In the genomic region with DNA sequence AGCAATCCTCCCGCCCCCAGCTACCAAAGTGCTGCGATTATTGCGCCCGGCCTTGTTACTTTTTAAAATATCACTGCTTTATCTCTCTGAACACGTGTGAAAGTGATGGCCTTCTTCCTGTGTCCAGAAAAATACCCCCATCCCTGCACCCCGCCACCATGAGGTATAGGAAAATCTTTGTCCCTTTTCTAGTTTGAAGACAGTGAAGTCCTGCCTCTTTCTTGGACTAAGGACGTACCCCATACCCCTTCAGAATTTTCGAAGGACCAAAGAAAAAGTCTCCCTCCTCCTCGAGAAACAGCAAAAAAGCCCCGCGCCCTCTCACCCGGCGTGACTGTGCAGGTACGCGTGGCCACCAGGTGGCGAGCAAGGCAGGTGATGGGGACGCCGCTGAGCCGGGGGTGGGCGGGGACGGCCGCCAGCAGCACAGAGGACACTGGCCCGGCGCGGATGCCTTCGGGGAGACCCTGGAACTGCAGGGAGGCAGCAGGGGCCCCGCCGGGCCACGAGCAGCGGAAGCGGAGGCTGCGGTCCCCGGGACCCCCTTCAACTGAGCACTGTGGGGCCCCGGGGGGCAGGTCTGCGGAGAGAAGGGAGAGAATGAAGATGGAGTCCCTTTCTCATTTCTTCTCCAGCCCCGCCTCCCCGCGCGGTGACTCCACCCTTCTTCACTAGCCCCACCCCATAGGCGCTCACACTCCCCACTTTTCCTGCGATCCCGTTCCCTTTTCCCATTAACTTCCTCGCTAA, we compare ENCODE assay signal across 9 cellular contexts. TPM values are rescaled to one million over a fixed set of nuclear protein-coding genes. Genes with fewer than 3 reads are reported as not detected.
A peak's percentile ranks its signal among the peaks of the same experiment; 100 is the strongest.
DNase-seq lines count a peak whose midpoint lies in the region; ATAC-seq and TF ChIP-seq lines count a peak whose summit lies in the region.
"Had no signal": no experiment of that assay in that cellular context is flagged by ENCODE, and none has a peak within 500 bp of the region (broad histone marks: within the 10 kb centered on the region; RNA-seq: fewer than 3 reads in every experiment).

No MANE protein-coding gene starts in this region.

- H3K4me1 Mint-ChIP-seq in T-cell = peaks cover 9 to 22% (median 16%) of the 10 kb centered on the region in 3 donors
- H3K4me1 Mint-ChIP-seq in progenitor cell of endocrine pancreas (ENCODE audit: low read depth) = peaks cover 5% of the 10 kb centered on the region

- 3 to 4% methylated on average over 37 to 43 of the region's 43 CpGs for WGBS in upper lobe of left lung, 2 donors

- DNase-seq in DMS153 (lab: John Stamatoyannopoulos, UW) (peak; percentile 46), KG1 (lab: John Stamatoyannopoulos, UW) (peak; percentile 88), T-cell (peak; percentile 65 to 88 (median 82)), adipocyte (ENCODE audit: low read depth) (peak; percentile 85), left ventricle myocardium inferior (peak; percentile 78), progenitor cell of endocrine pancreas (ENCODE audit: low spot score, unreplicated experiment) (peak; percentile 88), upper lobe of left lung (peak; percentile 86 to 95)

- H3K9me3 Mint-ChIP-seq in T-cell (no peaks in the 10 kb centered on the region), progenitor cell of endocrine pancreas (ENCODE audit: low read depth) (no peaks in the 10 kb centered on the region)

- H3K36me3 Mint-ChIP-seq in T-cell (no peaks in the 10 kb centered on the region), progenitor cell of endocrine pancreas (ENCODE audit: insufficient read depth) (no peaks in the 10 kb centered on the region)

- peak overlapping the region in 1 of 2 donors; percentile 4 for H3K27ac Mint-ChIP-seq in T-cell
- peak overlapping the region; percentile 93 for H3K27ac Mint-ChIP-seq in progenitor cell of endocrine pancreas

- H3K4me3 Mint-ChIP-seq in T-cell = peak overlapping the region; percentile 79 to 89 (median 85)
- peak overlapping the region; percentile 80 for H3K4me3 Mint-ChIP-seq in progenitor cell of endocrine pancreas (ENCODE audit: low read depth)

- H3K27me3 ChIP-seq in adipocyte (replicated peaks; ENCODE audit: control insufficient read depth, insufficient read depth, low read length) = no peaks in the 10 kb centered on the region
- no peaks in the 10 kb centered on the region for H3K27me3 ChIP-seq in left ventricle myocardium inferior (ENCODE audit: low read depth)
- no peaks in the 10 kb centered on the region for H3K27me3 ChIP-seq in upper lobe of left lung

- peak overlapping the region; percentile 42 for H3K27ac ChIP-seq in left ventricle myocardium inferior (replicated peaks)
- peak overlapping the region; percentile 61 to 76 (median 64) for H3K27ac ChIP-seq in upper lobe of left lung

- POLR2A ChIA-PET in T-cell (lab: Charles Lee) = no interaction called here

- intact Hi-C loops in left ventricle myocardium inferior (cut with micrococcal nuclease) = no loop called here

- peak; percentile 91 for TF ChIP-seq CTCF in left ventricle myocardium inferior (IDR thresholded peaks at IDR 0.05; ENCODE audit: borderline replicate concordance)
- TF ChIP-seq CTCF in progenitor cell of endocrine pancreas (IDR thresholded peaks at IDR 0.05; ENCODE audit: unreplicated experiment) = peak; percentile 92
- TF ChIP-seq CTCF in upper lobe of left lung (IDR thresholded peaks at IDR 0.05) = peak; percentile 83 to 90 (median 87)

- TF ChIP-seq EP300 in upper lobe of left lung (IDR thresholded peaks at IDR 0.05) = no peak

- H3K9me3 ChIP-seq in adipocyte (ENCODE audit: control insufficient read depth, low read length) (no peaks in the 10 kb centered on the region), left ventricle myocardium inferior (replicated peaks) (no peaks in the 10 kb centered on the region), upper lobe of left lung (no peaks in the 10 kb centered on the region)

- peak overlapping the region; percentile 39 for H3K9ac ChIP-seq in adipocyte (ENCODE audit: low read length)

- CTCF ChIA-PET in T-cell (lab: Charles Lee) = interaction anchor here (0.6 to 1.1 kb wide), 3 partner anchors 27 to 84 kb away, joined by 4 to 9 read pairs (median 5); no protein-coding TSS in a partner anchor

- peak overlapping the region; percentile 83 for H3K4me3 ChIP-seq in adipocyte (ENCODE audit: low read length)
- peak overlapping the region; percentile 78 for H3K4me3 ChIP-seq in left ventricle myocardium inferior
- H3K4me3 ChIP-seq in upper lobe of left lung = peak overlapping the region; percentile 56 to 77 (median 70)

- ATAC-seq in GM21526 (IDR thresholded peaks at IDR 0.05; ENCODE audit: low FRiP score, unreplicated experiment) (peak; percentile 48), T-cell (replicated peaks in 1 of 4) (peak; percentile 78 to 88 (median 83)), upper lobe of left lung (ENCODE audit: low FRiP score in 2 of 2) (peak; percentile 76 to 85)

- no peak for TF ChIP-seq POLR2A in upper lobe of left lung (IDR thresholded peaks at IDR 0.05)

- H3K4me1 ChIP-seq in adipocyte (ENCODE audit: control insufficient read depth, insufficient read depth, low read length) (peaks cover 8% of the 10 kb centered on the region), left ventricle myocardium inferior (peaks cover 20% of the 10 kb centered on the region), upper lobe of left lung (peaks cover 9 to 25% (median 20%) of the 10 kb centered on the region in 4 donors)

- H3K36me3 ChIP-seq in adipocyte (ENCODE audit: control insufficient read depth, insufficient read depth, low read length, severe bottlenecking) (no peaks in the 10 kb centered on the region), left ventricle myocardium inferior (no peaks in the 10 kb centered on the region), upper lobe of left lung (no peaks in the 10 kb centered on the region)

- H3K27me3 Mint-ChIP-seq in T-cell = peaks cover 4 to 12% of the 10 kb centered on the region in 2 donors
- H3K27me3 Mint-ChIP-seq in progenitor cell of endocrine pancreas = peaks cover 25% of the 10 kb centered on the region

RNA-seq across cellular contexts. Expression of a gene that starts 3.2 kb away (rescaled TPM):
- total RNA-seq in T-cell (under 1 TPM; 0.18 to 0.70 (median 0.39) TPM), left ventricle myocardium inferior (0.66 TPM), progenitor cell of endocrine pancreas (6.3 and 7.0 TPM in 2 replicates), upper lobe of left lung (10 to 100 TPM in 1 of 6 donors, 1 to 10 TPM in 4, under 1 TPM in 1; 0.76 to 13.6 (median 2.8) TPM)

RNA-seq across cellular contexts. Expression of a gene that starts 27.3 kb away (rescaled TPM):
- total RNA-seq in T-cell = under 1 TPM in 1 of 5 donors, not detected in 4; 0.10 TPM
- total RNA-seq in left ventricle myocardium inferior = not detected
- total RNA-seq in progenitor cell of endocrine pancreas = 44.8 and 44.9 TPM in 2 replicates
- total RNA-seq in upper lobe of left lung = under 1 TPM in 2 of 6 donors, not detected in 4; 0.09 to 0.10 TPM

RNA-seq across cellular contexts. Expression of a gene that starts 27.4 kb away (rescaled TPM):
- total RNA-seq in T-cell = 10 to 100 TPM; 37.8 to 67.8 (median 61.1) TPM
- 365 TPM for total RNA-seq in left ventricle myocardium inferior
- total RNA-seq in progenitor cell of endocrine pancreas = 63.2 and 69.5 TPM in 2 replicates
- 100 to 1,000 TPM in 1 of 6 donors, 10 to 100 TPM in 5; 59.7 to 102 (median 86.6) TPM for total RNA-seq in upper lobe of left lung

RNA-seq across cellular contexts. Expression of a gene that starts 30.1 kb away (rescaled TPM):
- 1 to 10 TPM; 2.0 to 8.5 (median 5.8) TPM for total RNA-seq in T-cell
- 1.5 TPM for total RNA-seq in left ventricle myocardium inferior
- 0.73 and 1.4 TPM in 2 replicates for total RNA-seq in progenitor cell of endocrine pancreas
- 1 to 10 TPM in 2 of 6 donors, under 1 TPM in 1, not detected in 3; 0.89 to 3.0 (median 1.7) TPM for total RNA-seq in upper lobe of left lung
- total RNA-seq: temporal lobe had no signal

RNA-seq across cellular contexts. Expression of a gene that starts 33.7 kb away (rescaled TPM):
- total RNA-seq in T-cell = 100 to 1,000 TPM in 4 of 5 donors, 10 to 100 TPM in 1; 42.9 to 356 (median 105) TPM
- 1.8 TPM for total RNA-seq in left ventricle myocardium inferior
- total RNA-seq in progenitor cell of endocrine pancreas = not detected in 2 replicates
- 10 to 100 TPM in 2 of 6 donors, 1 to 10 TPM in 4; 3.4 to 25.8 (median 9.7) TPM for total RNA-seq in upper lobe of left lung
- total RNA-seq: temporal lobe had no signal

Comparison
In these comparisons a context has a peak if more than half of its experiments do, and no peak if none do; other contexts are left out.
1. Peak in every context shown above with its lines: DNase-seq, ATAC-seq, H3K4me3 ChIP-seq and H3K27ac ChIP-seq.
2. RNA of a gene that starts 27.3 kb away (total RNA-seq): 44.8 to 44.9 TPM in progenitor cell of endocrine pancreas; 0.10 TPM in T-cell, not detected in left ventricle myocardium inferior (single experiment) and 0.09 to 0.10 TPM in upper lobe of left lung; every median in the first group is over 10 times any median in the second.